2 cellular contexts compared by ENCODE assay signal in the genomic region with DNA sequence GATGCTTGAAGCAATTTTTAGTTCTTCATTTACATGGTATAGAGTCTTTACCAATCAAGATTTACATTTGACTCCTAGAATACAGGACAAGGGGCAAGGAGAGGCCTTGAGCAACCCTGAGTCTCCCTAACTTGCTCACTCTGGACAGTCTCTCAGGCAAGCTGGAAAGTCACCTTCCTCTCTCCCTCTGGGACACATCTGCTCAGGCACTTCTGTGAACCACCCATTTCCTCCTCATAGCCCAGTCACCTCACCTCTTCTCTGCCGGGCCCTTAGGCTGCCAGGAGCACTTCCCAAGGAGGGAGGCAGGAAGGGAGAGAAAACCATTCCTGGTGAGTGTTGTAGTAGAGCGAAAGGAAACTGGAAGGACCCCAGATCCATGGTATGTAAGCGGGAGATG.
TF ChIP-seq lines count a peak whose summit lies in the region.

No MANE protein-coding gene starts in this region.

TF ChIP-seq in GM23338, 12 proteins besides CTCF, POLR2A, EP300 and RAD21 (continued from another document):
- TF ChIP-seq, protein P1, sequence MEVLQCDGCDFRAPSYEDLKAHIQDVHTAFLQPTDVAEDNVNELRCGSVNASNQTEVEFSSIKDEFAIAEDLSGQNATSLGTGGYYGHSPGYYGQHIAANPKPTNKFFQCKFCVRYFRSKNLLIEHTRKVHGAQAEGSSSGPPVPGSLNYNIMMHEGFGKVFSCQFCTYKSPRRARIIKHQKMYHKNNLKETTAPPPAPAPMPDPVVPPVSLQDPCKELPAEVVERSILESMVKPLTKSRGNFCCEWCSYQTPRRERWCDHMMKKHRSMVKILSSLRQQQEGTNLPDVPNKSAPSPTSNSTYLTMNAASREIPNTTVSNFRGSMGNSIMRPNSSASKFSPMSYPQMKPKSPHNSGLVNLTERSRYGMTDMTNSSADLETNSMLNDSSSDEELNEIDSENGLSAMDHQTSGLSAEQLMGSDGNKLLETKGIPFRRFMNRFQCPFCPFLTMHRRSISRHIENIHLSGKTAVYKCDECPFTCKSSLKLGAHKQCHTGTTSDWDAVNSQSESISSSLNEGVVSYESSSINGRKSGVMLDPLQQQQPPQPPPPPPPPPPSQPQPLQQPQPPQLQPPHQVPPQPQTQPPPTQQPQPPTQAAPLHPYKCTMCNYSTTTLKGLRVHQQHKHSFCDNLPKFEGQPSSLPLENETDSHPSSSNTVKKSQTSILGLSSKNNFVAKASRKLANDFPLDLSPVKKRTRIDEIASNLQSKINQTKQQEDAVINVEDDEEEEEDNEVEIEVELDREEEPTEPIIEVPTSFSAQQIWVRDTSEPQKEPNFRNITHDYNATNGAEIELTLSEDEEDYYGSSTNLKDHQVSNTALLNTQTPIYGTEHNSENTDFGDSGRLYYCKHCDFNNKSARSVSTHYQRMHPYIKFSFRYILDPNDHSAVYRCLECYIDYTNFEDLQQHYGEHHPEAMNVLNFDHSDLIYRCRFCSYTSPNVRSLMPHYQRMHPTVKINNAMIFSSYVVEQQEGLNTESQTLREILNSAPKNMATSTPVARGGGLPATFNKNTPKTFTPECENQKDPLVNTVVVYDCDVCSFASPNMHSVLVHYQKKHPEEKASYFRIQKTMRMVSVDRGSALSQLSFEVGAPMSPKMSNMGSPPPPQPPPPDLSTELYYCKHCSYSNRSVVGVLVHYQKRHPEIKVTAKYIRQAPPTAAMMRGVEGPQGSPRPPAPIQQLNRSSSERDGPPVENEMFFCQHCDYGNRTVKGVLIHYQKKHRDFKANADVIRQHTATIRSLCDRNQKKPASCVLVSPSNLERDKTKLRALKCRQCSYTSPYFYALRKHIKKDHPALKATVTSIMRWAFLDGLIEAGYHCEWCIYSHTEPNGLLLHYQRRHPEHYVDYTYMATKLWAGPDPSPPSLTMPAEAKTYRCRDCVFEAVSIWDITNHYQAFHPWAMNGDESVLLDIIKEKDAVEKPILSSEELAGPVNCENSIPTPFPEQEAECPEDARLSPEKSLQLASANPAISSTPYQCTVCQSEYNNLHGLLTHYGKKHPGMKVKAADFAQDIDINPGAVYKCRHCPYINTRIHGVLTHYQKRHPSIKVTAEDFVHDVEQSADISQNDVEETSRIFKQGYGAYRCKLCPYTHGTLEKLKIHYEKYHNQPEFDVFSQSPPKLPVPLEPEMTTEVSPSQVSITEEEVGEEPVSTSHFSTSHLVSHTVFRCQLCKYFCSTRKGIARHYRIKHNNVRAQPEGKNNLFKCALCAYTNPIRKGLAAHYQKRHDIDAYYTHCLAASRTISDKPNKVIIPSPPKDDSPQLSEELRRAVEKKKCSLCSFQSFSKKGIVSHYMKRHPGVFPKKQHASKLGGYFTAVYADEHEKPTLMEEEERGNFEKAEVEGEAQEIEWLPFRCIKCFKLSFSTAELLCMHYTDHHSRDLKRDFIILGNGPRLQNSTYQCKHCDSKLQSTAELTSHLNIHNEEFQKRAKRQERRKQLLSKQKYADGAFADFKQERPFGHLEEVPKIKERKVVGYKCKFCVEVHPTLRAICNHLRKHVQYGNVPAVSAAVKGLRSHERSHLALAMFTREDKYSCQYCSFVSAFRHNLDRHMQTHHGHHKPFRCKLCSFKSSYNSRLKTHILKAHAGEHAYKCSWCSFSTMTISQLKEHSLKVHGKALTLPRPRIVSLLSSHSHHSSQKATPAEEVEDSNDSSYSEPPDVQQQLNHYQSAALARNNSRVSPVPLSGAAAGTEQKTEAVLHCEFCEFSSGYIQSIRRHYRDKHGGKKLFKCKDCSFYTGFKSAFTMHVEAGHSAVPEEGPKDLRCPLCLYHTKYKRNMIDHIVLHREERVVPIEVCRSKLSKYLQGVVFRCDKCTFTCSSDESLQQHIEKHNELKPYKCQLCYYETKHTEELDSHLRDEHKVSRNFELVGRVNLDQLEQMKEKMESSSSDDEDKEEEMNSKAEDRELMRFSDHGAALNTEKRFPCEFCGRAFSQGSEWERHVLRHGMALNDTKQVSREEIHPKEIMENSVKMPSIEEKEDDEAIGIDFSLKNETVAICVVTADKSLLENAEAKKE (CRISPR knock-in tag; IDR thresholded peaks at IDR 0.05): no peak
- TF ChIP-seq, protein P2, sequence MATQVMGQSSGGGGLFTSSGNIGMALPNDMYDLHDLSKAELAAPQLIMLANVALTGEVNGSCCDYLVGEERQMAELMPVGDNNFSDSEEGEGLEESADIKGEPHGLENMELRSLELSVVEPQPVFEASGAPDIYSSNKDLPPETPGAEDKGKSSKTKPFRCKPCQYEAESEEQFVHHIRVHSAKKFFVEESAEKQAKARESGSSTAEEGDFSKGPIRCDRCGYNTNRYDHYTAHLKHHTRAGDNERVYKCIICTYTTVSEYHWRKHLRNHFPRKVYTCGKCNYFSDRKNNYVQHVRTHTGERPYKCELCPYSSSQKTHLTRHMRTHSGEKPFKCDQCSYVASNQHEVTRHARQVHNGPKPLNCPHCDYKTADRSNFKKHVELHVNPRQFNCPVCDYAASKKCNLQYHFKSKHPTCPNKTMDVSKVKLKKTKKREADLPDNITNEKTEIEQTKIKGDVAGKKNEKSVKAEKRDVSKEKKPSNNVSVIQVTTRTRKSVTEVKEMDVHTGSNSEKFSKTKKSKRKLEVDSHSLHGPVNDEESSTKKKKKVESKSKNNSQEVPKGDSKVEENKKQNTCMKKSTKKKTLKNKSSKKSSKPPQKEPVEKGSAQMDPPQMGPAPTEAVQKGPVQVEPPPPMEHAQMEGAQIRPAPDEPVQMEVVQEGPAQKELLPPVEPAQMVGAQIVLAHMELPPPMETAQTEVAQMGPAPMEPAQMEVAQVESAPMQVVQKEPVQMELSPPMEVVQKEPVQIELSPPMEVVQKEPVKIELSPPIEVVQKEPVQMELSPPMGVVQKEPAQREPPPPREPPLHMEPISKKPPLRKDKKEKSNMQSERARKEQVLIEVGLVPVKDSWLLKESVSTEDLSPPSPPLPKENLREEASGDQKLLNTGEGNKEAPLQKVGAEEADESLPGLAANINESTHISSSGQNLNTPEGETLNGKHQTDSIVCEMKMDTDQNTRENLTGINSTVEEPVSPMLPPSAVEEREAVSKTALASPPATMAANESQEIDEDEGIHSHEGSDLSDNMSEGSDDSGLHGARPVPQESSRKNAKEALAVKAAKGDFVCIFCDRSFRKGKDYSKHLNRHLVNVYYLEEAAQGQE (IDR thresholded peaks at IDR 0.05; ENCODE audit: unreplicated experiment): no peak
- TF ChIP-seq POLR2AphosphoS5 (IDR thresholded peaks at IDR 0.05; ENCODE audit: low read depth) (no peak), STAT1 (IDR thresholded peaks at IDR 0.05; ENCODE audit: unreplicated experiment) (no peak), NANOG (IDR thresholded peaks at IDR 0.05; ENCODE audit: borderline replicate concordance) (no peak), EZH2 (IDR thresholded peaks at IDR 0.05; ENCODE audit: low read depth, unreplicated experiment) (no peak), CREB1 (CRISPR knock-in tag; IDR thresholded peaks at IDR 0.05; ENCODE audit: low read depth) (no peak), ZNF114 (CRISPR knock-in tag; IDR thresholded peaks at IDR 0.05) (no peak), JUNB (IDR thresholded peaks at IDR 0.05; ENCODE audit: unreplicated experiment) (no peak)
- TF ChIP-seq, protein P3, sequence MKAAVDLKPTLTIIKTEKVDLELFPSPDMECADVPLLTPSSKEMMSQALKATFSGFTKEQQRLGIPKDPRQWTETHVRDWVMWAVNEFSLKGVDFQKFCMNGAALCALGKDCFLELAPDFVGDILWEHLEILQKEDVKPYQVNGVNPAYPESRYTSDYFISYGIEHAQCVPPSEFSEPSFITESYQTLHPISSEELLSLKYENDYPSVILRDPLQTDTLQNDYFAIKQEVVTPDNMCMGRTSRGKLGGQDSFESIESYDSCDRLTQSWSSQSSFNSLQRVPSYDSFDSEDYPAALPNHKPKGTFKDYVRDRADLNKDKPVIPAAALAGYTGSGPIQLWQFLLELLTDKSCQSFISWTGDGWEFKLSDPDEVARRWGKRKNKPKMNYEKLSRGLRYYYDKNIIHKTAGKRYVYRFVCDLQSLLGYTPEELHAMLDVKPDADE (IDR thresholded peaks at IDR 0.05): no peak

TF ChIP-seq in endothelial cell of umbilical vein, 7 proteins besides CTCF, POLR2A, EP300 and RAD21 (continued from another document):
- TF ChIP-seq FOS (IDR thresholded peaks at IDR 0.05; ENCODE audit: borderline replicate concordance, insufficient read depth, low read length): no peak
- TF ChIP-seq MYC (IDR thresholded peaks at IDR 0.05; ENCODE audit: low read depth, low read length): no peak
- no peak for TF ChIP-seq GATA2 (IDR thresholded peaks at IDR 0.05; ENCODE audit: insufficient read depth, insufficient read length, low read depth, low read length)
- TF ChIP-seq EZH2 (IDR thresholded peaks at IDR 0.05; ENCODE audit: borderline replicate concordance, low read depth, low read length, severe bottlenecking): no peak
- no peak for TF ChIP-seq POLR2AphosphoS5 (IDR thresholded peaks at IDR 0.05; ENCODE audit: insufficient read depth, low read depth, low read length)
- no peak for TF ChIP-seq JUN (IDR thresholded peaks at IDR 0.05; ENCODE audit: borderline replicate concordance, insufficient read depth, insufficient read length, low read depth)
